In genomic region chr2:16228471-16228870, GRCh38 we compare ENCODE assay signal across 21 cellular contexts.
A peak's percentile ranks its signal among the peaks of the same experiment; 100 is the strongest.
DNase-seq lines count a peak whose midpoint lies in the region; ATAC-seq, FAIRE-seq and TF ChIP-seq lines count a peak whose summit lies in the region.
"Had no signal": no experiment of that assay in that cellular context is flagged by ENCODE, and none has a peak within 500 bp of the region (broad histone marks: within the 10 kb centered on the region; RNA-seq: fewer than 3 reads in every experiment).

No MANE protein-coding gene starts in this region.

- H3K4me1 Mint-ChIP-seq in neural progenitor cell = peaks cover 41% of the 10 kb centered on the region

- no peak for TF ChIP-seq EP300 in K562 (IDR thresholded peaks at IDR 0.05; ENCODE audit: low read length)

- no peaks in the 10 kb centered on the region for H3K4me1 ChIP-seq in K562 (replicated peaks in 1 of 2; ENCODE audit: control insufficient read depth in 2 of 2, insufficient read depth in 2 of 2, low read length in 2 of 2)
- H3K4me1 ChIP-seq in neural progenitor cell = peaks cover 34% of the 10 kb centered on the region
- H3K4me1 ChIP-seq: BLaER1 treated with 17β-estradiol and CSF1 and Interleukin-3, amounts not matched to agents 10 nM and 100 nM had no signal

- no peaks in the 10 kb centered on the region for H3K9me1 ChIP-seq in K562 (ENCODE audit: control insufficient read depth, insufficient read depth, low read length)

- H3K27me3 ChIP-seq in K562 (ENCODE audit: control insufficient read depth in 2 of 2, insufficient read depth in 2 of 2, low read length in 2 of 2) (no peaks in the 10 kb centered on the region; a peak in 1 of 5 replicates), neural progenitor cell (no peaks in the 10 kb centered on the region)
- H3K27me3 ChIP-seq: BLaER1 treated with 17β-estradiol and CSF1 and Interleukin-3, amounts not matched to agents 10 nM and 100 nM had no signal

- TF ChIP-seq CTCF in K562 (IDR thresholded peaks at IDR 0.05 in 2 of 3, conservative IDR thresholded peaks at IDR 0.05 in 1 of 3; ENCODE audit: insufficient read depth in 2 of 3, low read depth in 1 of 3, low read length in 3 of 3) (no peak), neural progenitor cell (IDR thresholded peaks at IDR 0.05) (no peak)

- H3K36me3 ChIP-seq in K562 (ENCODE audit: control insufficient read depth, insufficient read depth, low read length) (no peaks in the 10 kb centered on the region), neural progenitor cell (no peaks in the 10 kb centered on the region)
- H3K36me3 ChIP-seq: BLaER1 treated with 17β-estradiol and CSF1 and Interleukin-3, amounts not matched to agents 10 nM and 100 nM had no signal

- H4K20me1 ChIP-seq in K562 (replicated peaks; ENCODE audit: control insufficient read depth, insufficient read depth, low read length) (no peaks in the 10 kb centered on the region), neural progenitor cell (ENCODE audit: low read depth) (peaks cover 3% of the 10 kb centered on the region)
- H4K20me1 ChIP-seq: BLaER1 treated with 17β-estradiol and CSF1 and Interleukin-3, amounts not matched to agents 10 nM and 100 nM had no signal

- H3K27ac ChIP-seq in K562 (ENCODE audit: extremely low read depth, low read depth, low read length) (no peak overlapping the region), neural progenitor cell (no peak overlapping the region)
- H3K27ac ChIP-seq: BLaER1 treated with 17β-estradiol and CSF1 and Interleukin-3, amounts not matched to agents 10 nM and 100 nM; C4-2B had no signal

- ATAC-seq in K562 = no peak
- no peak for ATAC-seq in HG03159 (IDR thresholded peaks at IDR 0.05; ENCODE audit: unreplicated experiment)
- ATAC-seq in left cardiac atrium = no peak
- ATAC-seq: CD8-positive, alpha-beta T cell had no signal

- in situ Hi-C loops in K562 (cut with MboI) = no loop called here

- POLR2A ChIA-PET in K562 (lab: Yijun Ruan, JAX) = no interaction called here

- no peak for TF ChIP-seq RAD21 in K562 (CRISPR knock-in tag; conservative IDR thresholded peaks at IDR 0.05 in 1 of 2, IDR thresholded peaks at IDR 0.05 in 1 of 2)

- no peak overlapping the region; the same call in 1 of the 2 replicates for H3K4me2 ChIP-seq in K562 (ENCODE audit: insufficient read depth, low read length)
- no peak overlapping the region for H3K4me2 ChIP-seq in neural progenitor cell
- H3K4me2 ChIP-seq: BLaER1 treated with 17β-estradiol and CSF1 and Interleukin-3, amounts not matched to agents 10 nM and 100 nM had no signal

- no peak for FAIRE-seq in K562 (lab: Jason Lieb, UNC)
- FAIRE-seq: A204.1, D721Med, G401.6, GM12892, GM18507 had no signal

- H2AFZ ChIP-seq in K562 (ENCODE audit: low read depth, low read length) (peak overlapping the region; percentile 55; the same call in 1 of the 2 replicates), neural progenitor cell (replicated peaks) (no peak overlapping the region)

- DNase-seq in Jurkat, Clone E6-1 (ENCODE audit: low read depth, low spot score) = no peak
- no peak for DNase-seq in K562 (ENCODE audit: extremely low read depth in 1 of 4, low spot score in 3 of 4)
- DNase-seq in neural progenitor cell (ENCODE audit: low spot score) = no peak
- no peak for DNase-seq in activated CD4-positive, alpha-beta T cell treated with anti-CD3 and anti-CD28 coated beads for 1 hour
- no peak for DNase-seq in left cardiac atrium
- DNase-seq: 8988T; ACHN; Caco-2; Calu3; CD4-positive, alpha-beta T cell; CD8-positive, alpha-beta T cell; DMS79 treated with DMSO at 0.1 percent for 48 hours; GF-D8 had no signal

- H3K79me2 ChIP-seq in K562 (ENCODE audit: control insufficient read depth, insufficient read depth, low read length) = no peaks in the 10 kb centered on the region
- no peaks in the 10 kb centered on the region for H3K79me2 ChIP-seq in neural progenitor cell (ENCODE audit: low read depth)

- H3K36me3 Mint-ChIP-seq in neural progenitor cell = no peaks in the 10 kb centered on the region
- H3K36me3 Mint-ChIP-seq: CD8-positive, alpha-beta T cell had no signal

- H3F3A ChIP-seq in neural progenitor cell (ENCODE audit: low read depth) = peaks cover 34% of the 10 kb centered on the region

- CTCF ChIA-PET in K562 (lab: Yijun Ruan, JAX; ENCODE audit: low intra/inter-chr PET ratio) = no interaction called here

- H3K4me3 ChIP-seq in Jurkat, Clone E6-1 (ENCODE audit: low read length) = peak overlapping the region; percentile 2
- H3K4me3 ChIP-seq in K562 (no peak overlapping the region), neural progenitor cell (no peak overlapping the region)
- H3K4me3 ChIP-seq: BLaER1 treated with 17β-estradiol and CSF1 and Interleukin-3, amounts not matched to agents 10 nM and 100 nM had no signal

- no peaks in the 10 kb centered on the region for H3K9me3 Mint-ChIP-seq in neural progenitor cell
- H3K9me3 Mint-ChIP-seq: CD4-positive, alpha-beta T cell; CD8-positive, alpha-beta T cell had no signal

- no peak overlapping the region for H3K4me3 Mint-ChIP-seq in neural progenitor cell
- H3K4me3 Mint-ChIP-seq: CD4-positive, alpha-beta T cell; CD8-positive, alpha-beta T cell had no signal

- H3K9me3 ChIP-seq in K562 (replicated peaks; ENCODE audit: control insufficient read depth, insufficient read depth, low read depth, low read length) (no peaks in the 10 kb centered on the region), neural progenitor cell (ENCODE audit: low read depth) (no peaks in the 10 kb centered on the region)
- H3K9me3 ChIP-seq: BLaER1 treated with 17β-estradiol and CSF1 and Interleukin-3, amounts not matched to agents 10 nM and 100 nM; Caco-2 had no signal

- H3K9ac ChIP-seq in K562 (ENCODE audit: insufficient read depth in 1 of 2, low read depth in 2 of 2, low read length in 2 of 2) (no peak overlapping the region), neural progenitor cell (no peak overlapping the region)
- H3K9ac ChIP-seq: BLaER1 treated with 17β-estradiol and CSF1 and Interleukin-3, amounts not matched to agents 10 nM and 100 nM had no signal

- peak overlapping the region; percentile 7 for H3K27ac Mint-ChIP-seq in neural progenitor cell
- H3K27ac Mint-ChIP-seq: CD4-positive, alpha-beta T cell; CD8-positive, alpha-beta T cell had no signal

- intact Hi-C loops in K562 (cut with micrococcal nuclease) (no loop called here), left cardiac atrium (cut with DNase I) (no loop called here)

- TF ChIP-seq POLR2A in K562 (conservative IDR thresholded peaks at IDR 0.05) = no peak

- 4% methylated on average over 6 of the region's 7 CpGs for WGBS in K562 (ENCODE audit: insufficient coverage, low coverage, missing lambda C conversion rate)

- peaks cover 6% of the 10 kb centered on the region for H3K27me3 Mint-ChIP-seq in neural progenitor cell (ENCODE audit: insufficient read depth, low read depth)
- H3K27me3 Mint-ChIP-seq: CD4-positive, alpha-beta T cell had no signal

- no TSS peak for BruUV-seq in K562 (replicated peaks; lab: Mats Ljungman, UMichigan)

TF ChIP-seq in K562, 482 proteins besides CTCF, POLR2A, EP300 and RAD21:
- TF ChIP-seq KHSRP (IDR thresholded peaks at IDR 0.05) (no peak), NR2C2 (CRISPR knock-in tag; IDR thresholded peaks at IDR 0.05) (no peak), NR2C2 (tag; IDR thresholded peaks at IDR 0.05) (peak; percentile 57), VEZF1 (CRISPR knock-in tag; IDR thresholded peaks at IDR 0.05) (peak; percentile 21; the same call in 1 of the 2 replicates), GATA2 (CRISPR knock-in tag; IDR thresholded peaks at IDR 0.05) (no peak), PURB (CRISPR knock-in tag; IDR thresholded peaks at IDR 0.05; ENCODE audit: low read depth) (no peak)
TF ChIP-seq in K562: peak in this region for 2.
